2 cellular contexts compared by ENCODE assay signal in genomic region chr12:65450610-65451009, GRCh38.
TF ChIP-seq lines count a peak whose summit lies in the region.

No MANE protein-coding gene starts in this region.

TF ChIP-seq in IMR-90, 13 proteins besides CTCF, POLR2A, EP300 and RAD21:
- no peak for TF ChIP-seq USF2 (IDR thresholded peaks at IDR 0.05; ENCODE audit: low read depth, low read length)
- TF ChIP-seq MAFK (IDR thresholded peaks at IDR 0.05; ENCODE audit: low read depth, low read length), result no peak
TF ChIP-seq in IMR-90: peak in this region for 0.

TF ChIP-seq in endothelial cell of umbilical vein, 7 proteins besides CTCF, POLR2A, EP300 and RAD21 (continued from another document):
- TF ChIP-seq FOS (IDR thresholded peaks at IDR 0.05; ENCODE audit: borderline replicate concordance, insufficient read depth, low read length) (no peak), MYC (IDR thresholded peaks at IDR 0.05; ENCODE audit: low read depth, low read length) (no peak), JUN (IDR thresholded peaks at IDR 0.05; ENCODE audit: borderline replicate concordance, insufficient read depth, insufficient read length, low read depth) (no peak)
